ENCODE assay signal across 9 cellular contexts in the genomic region with DNA sequence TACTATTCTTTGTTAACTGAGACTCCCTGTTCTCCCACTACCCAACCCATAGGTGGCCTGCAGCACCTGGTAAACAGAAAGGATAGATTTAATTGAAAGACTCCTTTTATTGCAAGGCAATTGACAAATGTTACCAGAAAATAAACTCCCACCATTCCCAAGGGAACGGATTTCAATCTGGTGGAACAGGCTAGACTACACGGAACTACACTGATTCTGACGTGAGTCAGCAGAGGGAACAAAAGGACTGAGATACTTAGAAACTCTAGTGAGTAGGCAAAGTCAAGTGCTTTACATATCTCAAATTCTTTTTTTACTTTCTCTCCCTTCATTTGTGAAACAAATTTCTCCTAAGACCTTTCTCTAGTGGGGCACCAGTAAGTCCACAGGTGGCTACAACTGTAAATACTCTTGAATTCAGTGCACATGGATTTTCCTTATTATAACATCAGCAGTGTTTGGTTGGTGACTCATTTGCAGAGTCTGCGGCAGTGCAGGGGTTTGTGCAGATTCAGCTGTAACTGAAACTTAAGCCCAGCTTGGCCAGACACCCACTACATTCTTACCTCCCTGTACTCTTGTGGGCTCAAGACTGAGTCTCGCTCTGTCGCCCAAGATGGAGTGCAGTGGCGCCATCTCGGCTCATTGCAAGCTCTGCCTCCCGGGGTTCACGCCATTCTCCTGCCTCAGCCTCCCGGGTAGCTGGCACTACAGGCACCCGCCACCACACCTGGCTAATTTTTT. TPM values are rescaled to one million over a fixed set of nuclear protein-coding genes. Genes with fewer than 3 reads are reported as not detected.
A peak's percentile ranks its signal among the peaks of the same experiment; 100 is the strongest.
DNase-seq lines count a peak whose midpoint lies in the region; ATAC-seq and TF ChIP-seq lines count a peak whose summit lies in the region.
"Had no signal": no experiment of that assay in that cellular context is flagged by ENCODE, and none has a peak within 500 bp of the region (broad histone marks: within the 10 kb centered on the region; RNA-seq: fewer than 3 reads in every experiment).

No MANE protein-coding gene starts in this region.

- no peaks in the 10 kb centered on the region for H3K36me3 ChIP-seq in adrenal gland (replicated peaks in 1 of 2)

- ATAC-seq in GM21360 (IDR thresholded peaks at IDR 0.05; ENCODE audit: unreplicated experiment) (peak; percentile 98), HG03460 (IDR thresholded peaks at IDR 0.05; ENCODE audit: unreplicated experiment) (peak; percentile 96)

- H3K4me3 ChIP-seq in adrenal gland: no peak overlapping the region

- TF ChIP-seq POLR2A in adrenal gland (IDR thresholded peaks at IDR 0.05): no peak

- intact Hi-C loops in adrenal gland (cut with DNase I): no loop called here

- 89 to 94% (median 89%) methylated on average over 12 of the region's 12 CpGs for WGBS in adrenal gland, 4 donors

- H3K27ac ChIP-seq in adrenal gland: no peak overlapping the region

- H3K4me1 ChIP-seq in adrenal gland (replicated peaks in 1 of 2): peaks cover 0 to 17% of the 10 kb centered on the region in 2 donors

- no peaks in the 10 kb centered on the region for H3K9me3 ChIP-seq in adrenal gland (replicated peaks in 1 of 3)

- no peaks in the 10 kb centered on the region for H3K27me3 ChIP-seq in adrenal gland

- DNase-seq in ELF-1 (ENCODE audit: low read depth, low spot score): peak; percentile 71
- DNase-seq in T1000 (lab: John Stamatoyannopoulos, UW): peak; percentile 43
- DNase-seq in kidney tubule cell (ENCODE audit: low spot score): peak; percentile 95
- DNase-seq in globus pallidus (ENCODE audit: low spot score): no peak
- DNase-seq in stimulated activated naive CD4-positive, alpha-beta T cell treated with Interleukin-2 at 50 U/mL for 16 hours (lab: John Stamatoyannopoulos, UW): no peak
- DNase-seq in adrenal gland: no peak

- TF ChIP-seq CTCF in adrenal gland (IDR thresholded peaks at IDR 0.05): no peak

RNA-seq across cellular contexts. Expression of gene PLSCR2, which starts 34.3 kb away (rescaled TPM):
- under 1 TPM in 1 of 8 donors, not detected in 7; 0.41 TPM for total RNA-seq in adrenal gland
- polyA plus RNA-seq in adrenal gland: not detected
- total RNA-seq: pulmonary artery endothelial cell had no signal

RNA-seq across cellular contexts. Expression of gene PLSCR1, which starts 40.8 kb away (rescaled TPM):
- 10 to 100 TPM; 39.0 to 98.7 (median 64.4) TPM for total RNA-seq in adrenal gland
- 10 to 100 TPM; 19.3 to 53.5 (median 29.6) TPM for polyA plus RNA-seq in adrenal gland

Comparison
In these comparisons a context has a peak if more than half of its experiments do, and no peak if none do; other contexts are left out.
1. DNase-seq: peak in ELF-1 (single experiment), T1000 (single experiment) and kidney tubule cell (single experiment); none in globus pallidus (single experiment), stimulated activated naive CD4-positive, alpha-beta T cell treated with Interleukin-2 at 50 U/mL for 16 hours (single experiment) and adrenal gland (0 of 7).